Comparison of ENCODE assay signal across 9 cellular contexts in the genomic region with DNA sequence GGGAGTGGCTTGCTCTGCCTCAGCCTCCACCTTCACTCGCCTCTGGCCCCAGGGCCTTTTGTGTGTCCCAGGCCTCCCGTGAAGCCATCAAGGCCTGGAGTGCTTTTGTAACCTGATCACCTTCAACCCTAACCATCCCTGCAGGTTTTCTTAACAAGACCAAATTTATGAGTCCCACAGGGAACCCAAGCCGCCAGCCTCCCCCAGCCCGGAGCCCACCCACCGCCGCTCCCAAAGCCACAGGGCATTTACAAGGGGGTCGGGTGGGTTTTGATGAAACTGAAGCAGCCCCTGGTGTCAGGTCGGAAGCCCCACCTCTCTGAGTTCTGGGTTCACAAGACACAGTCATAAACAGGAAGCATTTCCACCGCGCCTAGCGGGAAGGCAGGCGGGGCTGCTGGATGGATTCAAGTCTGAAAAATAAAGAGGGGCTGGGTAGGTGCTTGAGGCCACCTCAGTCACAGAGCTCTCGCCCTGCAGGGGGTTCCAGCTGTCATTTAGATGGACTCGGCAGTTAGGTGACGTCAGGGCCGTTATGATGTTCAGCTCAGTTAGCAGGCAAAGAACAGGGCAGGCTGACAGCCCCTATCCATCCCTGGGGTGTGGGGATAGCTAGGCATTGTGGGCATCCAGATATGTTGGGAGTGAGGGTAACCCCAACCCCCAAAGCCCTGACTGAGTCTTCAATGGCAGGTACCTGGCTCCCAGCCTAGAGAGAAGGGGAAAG.
DNase-seq lines count a peak whose midpoint lies in the region; ATAC-seq and TF ChIP-seq lines count a peak whose summit lies in the region.
"Had no signal": no experiment of that assay in that cellular context is flagged by ENCODE, and none has a peak within 500 bp of the region (broad histone marks: within the 10 kb centered on the region; RNA-seq: fewer than 3 reads in every experiment).

No MANE protein-coding gene starts in this region.

- ATAC-seq in HG03045 (IDR thresholded peaks at IDR 0.05; ENCODE audit: unreplicated experiment), result no peak
- no peak for ATAC-seq in GM18873 (IDR thresholded peaks at IDR 0.05; ENCODE audit: low FRiP score, unreplicated experiment)

- no peak for TF ChIP-seq POLR2A in breast epithelium (IDR thresholded peaks at IDR 0.05)

- H3K4me2 ChIP-seq in neuronal stem cell (ENCODE audit: insufficient read depth, low read length, poor library complexity, severe bottlenecking), result peak overlapping the region; percentile 18

- intact Hi-C loops in breast epithelium (cut with DNase I; ENCODE audit: low total_unique reads), result no loop called here

- H4K91ac ChIP-seq in neuronal stem cell (ENCODE audit: low read depth, low read length, poor library complexity), result no peak overlapping the region

- H3K27ac ChIP-seq in HEK293 (ENCODE audit: extremely low read depth, low read depth, low read length) (peak overlapping the region; percentile 78), neuronal stem cell (replicated peaks; ENCODE audit: low read length) (no peak overlapping the region), breast epithelium (peak overlapping the region in 1 of 2 donors; percentile 43)
- H3K27ac ChIP-seq: HL-60 had no signal

- peak overlapping the region; percentile 63 for H2AFZ ChIP-seq in neuronal stem cell (ENCODE audit: low read length)

- no peak overlapping the region for H3K14ac ChIP-seq in neuronal stem cell (ENCODE audit: low read length)

- H3K4me1 ChIP-seq in HEK293 (ENCODE audit: control insufficient read depth, insufficient read depth, low read length) (peaks cover 4% of the 10 kb centered on the region; the same call in 1 of the 2 replicates), neuronal stem cell (ENCODE audit: control insufficient read depth in 2 of 2, insufficient read depth in 1 of 2, low read depth in 1 of 2, low read length in 2 of 2) (peaks cover 7 to 15% of the 10 kb centered on the region in 2 donors), breast epithelium (no peaks in the 10 kb centered on the region)

- H3K27me3 ChIP-seq in neuronal stem cell (ENCODE audit: control insufficient read depth in 3 of 3, insufficient read depth in 3 of 3, low read depth in 1 of 3, low read length in 3 of 3), result no peaks in the 10 kb centered on the region
- H3K27me3 ChIP-seq in breast epithelium, result peaks cover 0 to 55% of the 10 kb centered on the region in 2 donors

- WGBS in neuronal stem cell (ENCODE audit: extremely low coverage in 2 of 2, insufficient read length in 2 of 2, insufficient replicate concordance in 1 of 2), 2 donors, result no CpG with 5 or more reads among the region's 16 CpGs

- H2BK12ac ChIP-seq in neuronal stem cell (ENCODE audit: low read length), result no peak overlapping the region

- POLR2A ChIA-PET in HEK293 (lab: Yijun Ruan, JAX), result interaction anchor here (0.6 to 1.1 kb wide), 4 partner anchors 15 to 128 kb away, joined by 3 to 4 read pairs (median 3); a partner anchor contains a TSS

- H3K79me1 ChIP-seq in neuronal stem cell (ENCODE audit: low read depth, low read length), result no peaks in the 10 kb centered on the region

- H4K8ac ChIP-seq in neuronal stem cell (ENCODE audit: low read depth, low read length), result no peak overlapping the region

- DNase-seq in NCI-H345 treated with DMSO at 0.1 percent for 48 hours (lab: John Stamatoyannopoulos, UW; ENCODE audit: unreplicated experiment) (peak; percentile 78), neuronal stem cell (ENCODE audit: low spot score) (no peak), breast epithelium (ENCODE audit: low spot score in 2 of 2) (no peak), glomerular visceral epithelial cell (ENCODE audit: extremely low spot score) (no peak)
- peak; percentile 62 for DNase-seq in activated effector memory CD4-positive, alpha-beta T cell treated with anti-CD3 and anti-CD28 coated beads, Interleukin-2, amount 50 U/mL, for 16 hours

- CTCF ChIA-PET in HEK293 (lab: Yijun Ruan, JAX), result interaction anchor here (0.7 kb wide), 1 partner anchor 23 kb away, joined by 3 read pairs; no protein-coding TSS in a partner anchor

- H2BK120ac ChIP-seq in neuronal stem cell (ENCODE audit: low read depth, low read length), result no peak overlapping the region

- peak overlapping the region; percentile 21 for H3K9ac ChIP-seq in neuronal stem cell (ENCODE audit: low read depth, low read length, poor library complexity)

- H3K18ac ChIP-seq in neuronal stem cell (ENCODE audit: low read length), result peak overlapping the region; percentile 64

- TF ChIP-seq CTCF in HEK293 (tag by site-specific recombination; IDR thresholded peaks at IDR 0.05) (no peak), breast epithelium (IDR thresholded peaks at IDR 0.05) (no peak)

- H3K4ac ChIP-seq in neuronal stem cell (ENCODE audit: low read length), result no peak overlapping the region

- H2BK5ac ChIP-seq in neuronal stem cell (ENCODE audit: low read length), result no peak overlapping the region

- H3K36me3 ChIP-seq in HEK293 (ENCODE audit: control insufficient read depth in 2 of 2, insufficient read depth in 1 of 2, low read length in 2 of 2) (no peaks in the 10 kb centered on the region), neuronal stem cell (replicated peaks in 1 of 2; ENCODE audit: control insufficient read depth in 2 of 2, insufficient read depth in 2 of 2, low read length in 2 of 2) (no peaks in the 10 kb centered on the region), breast epithelium (no peaks in the 10 kb centered on the region)

- H3K23ac ChIP-seq in neuronal stem cell (ENCODE audit: low read depth, low read length, poor library complexity), result no peak overlapping the region

- H3K9me3 ChIP-seq in HEK293 (ENCODE audit: control insufficient read depth, insufficient read depth, low read depth, low read length) (no peaks in the 10 kb centered on the region), neuronal stem cell (replicated peaks in 1 of 2; ENCODE audit: control insufficient read depth in 2 of 2, insufficient read depth in 1 of 2, low read depth in 1 of 2, low read length in 2 of 2) (peaks cover 4 to 9% of the 10 kb centered on the region in 2 donors), breast epithelium (peaks cover 5 to 19% of the 10 kb centered on the region in 2 donors)

- no peak overlapping the region for H2AK5ac ChIP-seq in neuronal stem cell (ENCODE audit: low read depth, low read length)

- H3K4me3 ChIP-seq in HEK293 (ENCODE audit: low read depth, low read length) (peak overlapping the region; percentile 0; the same call in 1 of the 2 replicates), neuronal stem cell (ENCODE audit: low read length in 2 of 2) (no peak overlapping the region), breast epithelium (no peak overlapping the region)

- no peak overlapping the region for H2BK15ac ChIP-seq in neuronal stem cell (ENCODE audit: low read length)

TF ChIP-seq in HEK293, 187 proteins besides CTCF, POLR2A, EP300 and RAD21 (continues in another document):
- TF ChIP-seq ZNF654 (tag by site-specific recombination; IDR thresholded peaks at IDR 0.05; ENCODE audit: low read depth), result no peak
- TF ChIP-seq, protein P1, sequence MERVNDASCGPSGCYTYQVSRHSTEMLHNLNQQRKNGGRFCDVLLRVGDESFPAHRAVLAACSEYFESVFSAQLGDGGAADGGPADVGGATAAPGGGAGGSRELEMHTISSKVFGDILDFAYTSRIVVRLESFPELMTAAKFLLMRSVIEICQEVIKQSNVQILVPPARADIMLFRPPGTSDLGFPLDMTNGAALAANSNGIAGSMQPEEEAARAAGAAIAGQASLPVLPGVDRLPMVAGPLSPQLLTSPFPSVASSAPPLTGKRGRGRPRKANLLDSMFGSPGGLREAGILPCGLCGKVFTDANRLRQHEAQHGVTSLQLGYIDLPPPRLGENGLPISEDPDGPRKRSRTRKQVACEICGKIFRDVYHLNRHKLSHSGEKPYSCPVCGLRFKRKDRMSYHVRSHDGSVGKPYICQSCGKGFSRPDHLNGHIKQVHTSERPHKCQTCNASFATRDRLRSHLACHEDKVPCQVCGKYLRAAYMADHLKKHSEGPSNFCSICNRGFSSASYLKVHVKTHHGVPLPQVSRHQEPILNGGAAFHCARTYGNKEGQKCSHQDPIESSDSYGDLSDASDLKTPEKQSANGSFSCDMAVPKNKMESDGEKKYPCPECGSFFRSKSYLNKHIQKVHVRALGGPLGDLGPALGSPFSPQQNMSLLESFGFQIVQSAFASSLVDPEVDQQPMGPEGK (tag by site-specific recombination; IDR thresholded peaks at IDR 0.05), result peak; percentile 71; the same call in 1 of the 2 replicates
- TF ChIP-seq EGR2 (tag by site-specific recombination; IDR thresholded peaks at IDR 0.05; ENCODE audit: low read depth), result peak; percentile 64; the same call in 1 of the 2 replicates
- TF ChIP-seq, protein P2, sequence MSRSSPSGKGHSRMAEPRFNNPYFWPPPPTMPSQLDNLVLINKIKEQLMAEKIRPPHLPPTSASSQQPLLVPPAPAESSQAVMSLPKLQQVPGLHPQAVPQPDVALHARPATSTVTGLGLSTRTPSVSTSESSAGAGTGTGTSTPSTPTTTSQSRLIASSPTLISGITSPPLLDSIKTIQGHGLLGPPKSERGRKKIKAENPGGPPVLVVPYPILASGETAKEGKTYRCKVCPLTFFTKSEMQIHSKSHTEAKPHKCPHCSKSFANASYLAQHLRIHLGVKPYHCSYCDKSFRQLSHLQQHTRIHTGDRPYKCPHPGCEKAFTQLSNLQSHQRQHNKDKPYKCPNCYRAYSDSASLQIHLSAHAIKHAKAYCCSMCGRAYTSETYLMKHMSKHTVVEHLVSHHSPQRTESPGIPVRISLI (tag by site-specific recombination; IDR thresholded peaks at IDR 0.05), result no peak
- peak; percentile 71; the same call in 1 of the 2 replicates for TF ChIP-seq ZNF610 (tag by site-specific recombination; IDR thresholded peaks at IDR 0.05; ENCODE audit: borderline replicate concordance)
- no peak for TF ChIP-seq ZNF701 (tag by site-specific recombination; IDR thresholded peaks at IDR 0.05)
- TF ChIP-seq, protein P3, sequence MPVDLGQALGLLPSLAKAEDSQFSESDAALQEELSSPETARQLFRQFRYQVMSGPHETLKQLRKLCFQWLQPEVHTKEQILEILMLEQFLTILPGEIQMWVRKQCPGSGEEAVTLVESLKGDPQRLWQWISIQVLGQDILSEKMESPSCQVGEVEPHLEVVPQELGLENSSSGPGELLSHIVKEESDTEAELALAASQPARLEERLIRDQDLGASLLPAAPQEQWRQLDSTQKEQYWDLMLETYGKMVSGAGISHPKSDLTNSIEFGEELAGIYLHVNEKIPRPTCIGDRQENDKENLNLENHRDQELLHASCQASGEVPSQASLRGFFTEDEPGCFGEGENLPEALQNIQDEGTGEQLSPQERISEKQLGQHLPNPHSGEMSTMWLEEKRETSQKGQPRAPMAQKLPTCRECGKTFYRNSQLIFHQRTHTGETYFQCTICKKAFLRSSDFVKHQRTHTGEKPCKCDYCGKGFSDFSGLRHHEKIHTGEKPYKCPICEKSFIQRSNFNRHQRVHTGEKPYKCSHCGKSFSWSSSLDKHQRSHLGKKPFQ (tag by site-specific recombination; IDR thresholded peaks at IDR 0.05), result 0 out of 2 replicates have a peak, but pooled peaks have one; percentile 37
- TF ChIP-seq ZNF660 (tag by site-specific recombination; IDR thresholded peaks at IDR 0.05), result no peak
- TF ChIP-seq SCRT1 (tag by site-specific recombination; IDR thresholded peaks at IDR 0.05; ENCODE audit: borderline replicate concordance), result no peak
- TF ChIP-seq ZNF629 (tag by site-specific recombination; IDR thresholded peaks at IDR 0.05), result peak; percentile 87

Comparison
In these comparisons a context has a peak if more than half of its experiments do, and no peak if none do; other contexts are left out.
1. DNase-seq: peak in NCI-H345 treated with DMSO at 0.1 percent for 48 hours (single experiment) and activated effector memory CD4-positive, alpha-beta T cell treated with anti-CD3 and anti-CD28 coated beads, Interleukin-2, amount 50 U/mL, for 16 hours (single experiment); none in neuronal stem cell (single experiment), breast epithelium (0 of 2) and glomerular visceral epithelial cell (single experiment).